In genomic region chr1:28592314-28593071, GRCh38 we compare ENCODE assay signal across 1 cellular context.
A peak's percentile ranks its signal among the peaks of the same experiment; 100 is the strongest.
TF ChIP-seq lines count a peak whose summit lies in the region.

No MANE protein-coding gene starts in this region.

TF ChIP-seq in HepG2, 621 proteins besides CTCF, POLR2A, EP300 and RAD21 (continued from another document and continues in another):
- TF ChIP-seq, protein P1, sequence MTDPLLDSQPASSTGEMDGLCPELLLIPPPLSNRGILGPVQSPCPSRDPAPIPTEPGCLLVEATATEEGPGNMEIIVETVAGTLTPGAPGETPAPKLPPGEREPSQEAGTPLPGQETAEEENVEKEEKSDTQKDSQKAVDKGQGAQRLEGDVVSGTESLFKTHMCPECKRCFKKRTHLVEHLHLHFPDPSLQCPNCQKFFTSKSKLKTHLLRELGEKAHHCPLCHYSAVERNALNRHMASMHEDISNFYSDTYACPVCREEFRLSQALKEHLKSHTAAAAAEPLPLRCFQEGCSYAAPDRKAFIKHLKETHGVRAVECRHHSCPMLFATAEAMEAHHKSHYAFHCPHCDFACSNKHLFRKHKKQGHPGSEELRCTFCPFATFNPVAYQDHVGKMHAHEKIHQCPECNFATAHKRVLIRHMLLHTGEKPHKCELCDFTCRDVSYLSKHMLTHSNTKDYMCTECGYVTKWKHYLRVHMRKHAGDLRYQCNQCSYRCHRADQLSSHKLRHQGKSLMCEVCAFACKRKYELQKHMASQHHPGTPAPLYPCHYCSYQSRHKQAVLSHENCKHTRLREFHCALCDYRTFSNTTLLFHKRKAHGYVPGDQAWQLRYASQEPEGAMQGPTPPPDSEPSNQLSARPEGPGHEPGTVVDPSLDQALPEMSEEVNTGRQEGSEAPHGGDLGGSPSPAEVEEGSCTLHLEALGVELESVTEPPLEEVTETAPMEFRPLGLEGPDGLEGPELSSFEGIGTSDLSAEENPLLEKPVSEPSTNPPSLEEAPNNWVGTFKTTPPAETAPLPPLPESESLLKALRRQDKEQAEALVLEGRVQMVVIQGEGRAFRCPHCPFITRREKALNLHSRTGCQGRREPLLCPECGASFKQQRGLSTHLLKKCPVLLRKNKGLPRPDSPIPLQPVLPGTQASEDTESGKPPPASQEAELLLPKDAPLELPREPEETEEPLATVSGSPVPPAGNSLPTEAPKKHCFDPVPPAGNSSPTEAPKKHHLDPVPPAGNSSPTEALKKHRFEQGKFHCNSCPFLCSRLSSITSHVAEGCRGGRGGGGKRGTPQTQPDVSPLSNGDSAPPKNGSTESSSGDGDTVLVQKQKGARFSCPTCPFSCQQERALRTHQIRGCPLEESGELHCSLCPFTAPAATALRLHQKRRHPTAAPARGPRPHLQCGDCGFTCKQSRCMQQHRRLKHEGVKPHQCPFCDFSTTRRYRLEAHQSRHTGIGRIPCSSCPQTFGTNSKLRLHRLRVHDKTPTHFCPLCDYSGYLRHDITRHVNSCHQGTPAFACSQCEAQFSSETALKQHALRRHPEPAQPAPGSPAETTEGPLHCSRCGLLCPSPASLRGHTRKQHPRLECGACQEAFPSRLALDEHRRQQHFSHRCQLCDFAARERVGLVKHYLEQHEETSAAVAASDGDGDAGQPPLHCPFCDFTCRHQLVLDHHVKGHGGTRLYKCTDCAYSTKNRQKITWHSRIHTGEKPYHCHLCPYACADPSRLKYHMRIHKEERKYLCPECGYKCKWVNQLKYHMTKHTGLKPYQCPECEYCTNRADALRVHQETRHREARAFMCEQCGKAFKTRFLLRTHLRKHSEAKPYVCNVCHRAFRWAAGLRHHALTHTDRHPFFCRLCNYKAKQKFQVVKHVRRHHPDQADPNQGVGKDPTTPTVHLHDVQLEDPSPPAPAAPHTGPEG (CRISPR knock-in tag; IDR thresholded peaks at IDR 0.05), result 0 out of 2 replicates have a peak, but pooled peaks have one; percentile 50
- TF ChIP-seq ZNF33A (CRISPR knock-in tag; IDR thresholded peaks at IDR 0.05; ENCODE audit: borderline replicate concordance) (no peak), ZFP62 (CRISPR knock-in tag; IDR thresholded peaks at IDR 0.05) (no peak), JARID2 (CRISPR knock-in tag; IDR thresholded peaks at IDR 0.05; ENCODE audit: insufficient replicate concordance) (no peak), ATF7-NPFF (CRISPR knock-in tag; IDR thresholded peaks at IDR 0.05; ENCODE audit: low read depth) (peak; percentile 75; the same call in 1 of the 2 replicates), ZNF570 (CRISPR knock-in tag; IDR thresholded peaks at IDR 0.05; ENCODE audit: borderline replicate concordance) (no peak), SRY (CRISPR knock-in tag; IDR thresholded peaks at IDR 0.05) (peak; percentile 67; the same call in 1 of the 2 replicates), MXD3 (CRISPR knock-in tag; IDR thresholded peaks at IDR 0.05) (no peak), ZNF530 (CRISPR knock-in tag; IDR thresholded peaks at IDR 0.05; ENCODE audit: low read depth) (no peak), NFRKB (IDR thresholded peaks at IDR 0.05) (no peak), PCBP2 (optimal IDR thresholded peaks at IDR 0.05; ENCODE audit: low read depth, low read length, poor library complexity, severe bottlenecking) (no peak), ZFP36L2 (CRISPR knock-in tag; IDR thresholded peaks at IDR 0.05) (no peak), TAF15 (IDR thresholded peaks at IDR 0.05; ENCODE audit: low read depth, low read length, poor library complexity, severe bottlenecking) (no peak), PAF1 (CRISPR knock-in tag; IDR thresholded peaks at IDR 0.05) (no peak), ZKSCAN1 (IDR thresholded peaks at IDR 0.05; ENCODE audit: low read length) (no peak), SALL2 (CRISPR knock-in tag; IDR thresholded peaks at IDR 0.05) (peak; percentile 81), ZSCAN20 (CRISPR knock-in tag; IDR thresholded peaks at IDR 0.05; ENCODE audit: borderline replicate concordance) (peak; percentile 67; the same call in 1 of the 2 replicates), ZSCAN25 (CRISPR knock-in tag; IDR thresholded peaks at IDR 0.05) (peak; percentile 77), ZNF292 (CRISPR knock-in tag; IDR thresholded peaks at IDR 0.05; ENCODE audit: borderline replicate concordance, low read depth) (no peak), MIER2 (CRISPR knock-in tag; IDR thresholded peaks at IDR 0.05) (no peak), ATF3 (CRISPR knock-in tag; IDR thresholded peaks at IDR 0.05) (no peak), ZNF816 (CRISPR knock-in tag; IDR thresholded peaks at IDR 0.05; ENCODE audit: borderline replicate concordance) (peak; percentile 69; the same call in 1 of the 2 replicates), NONO (IDR thresholded peaks at IDR 0.05) (no peak), NONO (CRISPR knock-in tag; conservative IDR thresholded peaks at IDR 0.05) (no peak; the same call in 1 of the 2 replicates), THAP8 (CRISPR knock-in tag; IDR thresholded peaks at IDR 0.05; ENCODE audit: borderline replicate concordance) (no peak), ERF (CRISPR knock-in tag; IDR thresholded peaks at IDR 0.05) (no peak), WIZ (CRISPR knock-in tag; IDR thresholded peaks at IDR 0.05) (no peak), CENPT (CRISPR knock-in tag; IDR thresholded peaks at IDR 0.05; ENCODE audit: low read depth) (peak; percentile 55; the same call in 1 of the 2 replicates), ZFP82 (CRISPR knock-in tag; IDR thresholded peaks at IDR 0.05; ENCODE audit: borderline replicate concordance) (no peak), HMG20B (CRISPR knock-in tag; conservative IDR thresholded peaks at IDR 0.05) (no peak), YY1 (IDR thresholded peaks at IDR 0.05; ENCODE audit: insufficient read depth, insufficient replicate concordance, low read depth, low read length) (peak; percentile 80), SMYD3 (CRISPR knock-in tag; IDR thresholded peaks at IDR 0.05) (no peak), ZNF792 (CRISPR knock-in tag; IDR thresholded peaks at IDR 0.05) (no peak), GLI4 (CRISPR knock-in tag; IDR thresholded peaks at IDR 0.05; ENCODE audit: borderline replicate concordance) (no peak), HOXA3 (CRISPR knock-in tag; IDR thresholded peaks at IDR 0.05) (peak; percentile 45; the same call in 1 of the 2 replicates), ZNF232 (CRISPR knock-in tag; IDR thresholded peaks at IDR 0.05; ENCODE audit: borderline replicate concordance) (0 out of 2 replicates have a peak, but pooled peaks have one; percentile 23), ZNF10 (CRISPR knock-in tag; IDR thresholded peaks at IDR 0.05; ENCODE audit: borderline replicate concordance, low read depth) (no peak), PRMT3 (CRISPR knock-in tag; IDR thresholded peaks at IDR 0.05; ENCODE audit: borderline replicate concordance, low read depth) (peak; percentile 31; the same call in 1 of the 2 replicates), ZNF335 (CRISPR knock-in tag; IDR thresholded peaks at IDR 0.05) (no peak; the same call in 1 of the 2 replicates), LRRFIP1 (CRISPR knock-in tag; conservative IDR thresholded peaks at IDR 0.05) (no peak), ZNF34 (CRISPR knock-in tag; IDR thresholded peaks at IDR 0.05; ENCODE audit: borderline replicate concordance) (no peak), ATF1 (CRISPR knock-in tag; IDR thresholded peaks at IDR 0.05) (no peak), ZBTB33 (CRISPR knock-in tag; IDR thresholded peaks at IDR 0.05) (no peak), HNF4A (CRISPR knock-in tag; IDR thresholded peaks at IDR 0.05) (peak; percentile 55), FOXC1 (CRISPR knock-in tag; IDR thresholded peaks at IDR 0.05; ENCODE audit: borderline replicate concordance) (no peak; the same call in 1 of the 2 replicates)
- TF ChIP-seq, protein P2, sequence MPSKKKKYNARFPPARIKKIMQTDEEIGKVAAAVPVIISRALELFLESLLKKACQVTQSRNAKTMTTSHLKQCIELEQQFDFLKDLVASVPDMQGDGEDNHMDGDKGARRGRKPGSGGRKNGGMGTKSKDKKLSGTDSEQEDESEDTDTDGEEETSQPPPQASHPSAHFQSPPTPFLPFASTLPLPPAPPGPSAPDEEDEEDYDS (CRISPR knock-in tag; IDR thresholded peaks at IDR 0.05), result peak; percentile 65; the same call in 1 of the 2 replicates
- TF ChIP-seq, protein P3, sequence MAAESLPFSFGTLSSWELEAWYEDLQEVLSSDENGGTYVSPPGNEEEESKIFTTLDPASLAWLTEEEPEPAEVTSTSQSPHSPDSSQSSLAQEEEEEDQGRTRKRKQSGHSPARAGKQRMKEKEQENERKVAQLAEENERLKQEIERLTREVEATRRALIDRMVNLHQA (CRISPR knock-in tag; IDR thresholded peaks at IDR 0.05), result no peak
- TF ChIP-seq, protein P4, sequence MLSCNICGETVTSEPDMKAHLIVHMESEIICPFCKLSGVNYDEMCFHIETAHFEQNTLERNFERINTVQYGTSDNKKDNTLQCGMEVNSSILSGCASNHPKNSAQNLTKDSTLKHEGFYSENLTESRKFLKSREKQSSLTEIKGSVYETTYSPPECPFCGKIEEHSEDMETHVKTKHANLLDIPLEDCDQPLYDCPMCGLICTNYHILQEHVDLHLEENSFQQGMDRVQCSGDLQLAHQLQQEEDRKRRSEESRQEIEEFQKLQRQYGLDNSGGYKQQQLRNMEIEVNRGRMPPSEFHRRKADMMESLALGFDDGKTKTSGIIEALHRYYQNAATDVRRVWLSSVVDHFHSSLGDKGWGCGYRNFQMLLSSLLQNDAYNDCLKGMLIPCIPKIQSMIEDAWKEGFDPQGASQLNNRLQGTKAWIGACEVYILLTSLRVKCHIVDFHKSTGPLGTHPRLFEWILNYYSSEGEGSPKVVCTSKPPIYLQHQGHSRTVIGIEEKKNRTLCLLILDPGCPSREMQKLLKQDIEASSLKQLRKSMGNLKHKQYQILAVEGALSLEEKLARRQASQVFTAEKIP (CRISPR knock-in tag; IDR thresholded peaks at IDR 0.05; ENCODE audit: borderline replicate concordance), result no peak
- TF ChIP-seq, protein P5, sequence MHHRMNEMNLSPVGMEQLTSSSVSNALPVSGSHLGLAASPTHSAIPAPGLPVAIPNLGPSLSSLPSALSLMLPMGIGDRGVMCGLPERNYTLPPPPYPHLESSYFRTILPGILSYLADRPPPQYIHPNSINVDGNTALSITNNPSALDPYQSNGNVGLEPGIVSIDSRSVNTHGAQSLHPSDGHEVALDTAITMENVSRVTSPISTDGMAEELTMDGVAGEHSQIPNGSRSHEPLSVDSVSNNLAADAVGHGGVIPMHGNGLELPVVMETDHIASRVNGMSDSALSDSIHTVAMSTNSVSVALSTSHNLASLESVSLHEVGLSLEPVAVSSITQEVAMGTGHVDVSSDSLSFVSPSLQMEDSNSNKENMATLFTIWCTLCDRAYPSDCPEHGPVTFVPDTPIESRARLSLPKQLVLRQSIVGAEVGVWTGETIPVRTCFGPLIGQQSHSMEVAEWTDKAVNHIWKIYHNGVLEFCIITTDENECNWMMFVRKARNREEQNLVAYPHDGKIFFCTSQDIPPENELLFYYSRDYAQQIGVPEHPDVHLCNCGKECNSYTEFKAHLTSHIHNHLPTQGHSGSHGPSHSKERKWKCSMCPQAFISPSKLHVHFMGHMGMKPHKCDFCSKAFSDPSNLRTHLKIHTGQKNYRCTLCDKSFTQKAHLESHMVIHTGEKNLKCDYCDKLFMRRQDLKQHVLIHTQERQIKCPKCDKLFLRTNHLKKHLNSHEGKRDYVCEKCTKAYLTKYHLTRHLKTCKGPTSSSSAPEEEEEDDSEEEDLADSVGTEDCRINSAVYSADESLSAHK (CRISPR knock-in tag; IDR thresholded peaks at IDR 0.05; ENCODE audit: borderline replicate concordance), result no peak
- TF ChIP-seq, protein P6, sequence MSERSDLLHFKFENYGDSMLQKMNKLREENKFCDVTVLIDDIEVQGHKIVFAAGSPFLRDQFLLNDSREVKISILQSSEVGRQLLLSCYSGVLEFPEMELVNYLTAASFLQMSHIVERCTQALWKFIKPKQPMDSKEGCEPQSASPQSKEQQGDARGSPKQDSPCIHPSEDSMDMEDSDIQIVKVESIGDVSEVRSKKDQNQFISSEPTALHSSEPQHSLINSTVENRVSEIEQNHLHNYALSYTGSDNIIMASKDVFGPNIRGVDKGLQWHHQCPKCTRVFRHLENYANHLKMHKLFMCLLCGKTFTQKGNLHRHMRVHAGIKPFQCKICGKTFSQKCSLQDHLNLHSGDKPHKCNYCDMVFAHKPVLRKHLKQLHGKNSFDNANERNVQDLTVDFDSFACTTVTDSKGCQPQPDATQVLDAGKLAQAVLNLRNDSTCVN (CRISPR knock-in tag; IDR thresholded peaks at IDR 0.05; ENCODE audit: borderline replicate concordance), result no peak
